5 cellular contexts compared by ENCODE assay signal in the genomic region with DNA sequence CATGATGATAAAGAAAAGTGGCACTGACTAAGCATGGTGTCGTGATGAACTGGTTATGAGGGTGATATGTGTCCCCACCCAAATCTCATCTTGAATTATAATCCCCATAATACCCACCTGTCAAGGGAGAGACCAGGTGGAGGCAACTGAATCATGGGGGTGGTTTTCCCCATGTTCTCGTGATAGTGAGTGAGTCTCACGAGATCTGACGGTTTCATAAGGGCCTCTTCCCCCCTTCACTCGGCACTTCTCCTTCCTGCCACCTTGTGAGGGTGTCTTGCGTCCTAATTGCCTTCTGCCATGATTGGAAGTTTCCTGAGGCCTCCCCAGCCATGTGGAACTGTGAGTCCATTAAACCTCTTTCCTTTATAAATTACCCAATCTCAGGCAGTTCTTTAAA. TPM values are rescaled to one million over a fixed set of nuclear protein-coding genes. Genes with fewer than 3 reads are reported as not detected.
"Had no signal": no experiment of that assay in that cellular context is flagged by ENCODE, and none has a peak within 500 bp of the region (broad histone marks: within the 10 kb centered on the region; RNA-seq: fewer than 3 reads in every experiment).

No MANE protein-coding gene starts in this region.

RNA-seq across cellular contexts. Expression of a gene that starts 44.2 kb away (rescaled TPM):
- total RNA-seq: GM23338, H1, H9, HT-29, IMR-90 had no signal
- polyA plus RNA-seq: GM23338, H1, IMR-90 had no signal
